9 cellular contexts compared by ENCODE assay signal in the genomic region with DNA sequence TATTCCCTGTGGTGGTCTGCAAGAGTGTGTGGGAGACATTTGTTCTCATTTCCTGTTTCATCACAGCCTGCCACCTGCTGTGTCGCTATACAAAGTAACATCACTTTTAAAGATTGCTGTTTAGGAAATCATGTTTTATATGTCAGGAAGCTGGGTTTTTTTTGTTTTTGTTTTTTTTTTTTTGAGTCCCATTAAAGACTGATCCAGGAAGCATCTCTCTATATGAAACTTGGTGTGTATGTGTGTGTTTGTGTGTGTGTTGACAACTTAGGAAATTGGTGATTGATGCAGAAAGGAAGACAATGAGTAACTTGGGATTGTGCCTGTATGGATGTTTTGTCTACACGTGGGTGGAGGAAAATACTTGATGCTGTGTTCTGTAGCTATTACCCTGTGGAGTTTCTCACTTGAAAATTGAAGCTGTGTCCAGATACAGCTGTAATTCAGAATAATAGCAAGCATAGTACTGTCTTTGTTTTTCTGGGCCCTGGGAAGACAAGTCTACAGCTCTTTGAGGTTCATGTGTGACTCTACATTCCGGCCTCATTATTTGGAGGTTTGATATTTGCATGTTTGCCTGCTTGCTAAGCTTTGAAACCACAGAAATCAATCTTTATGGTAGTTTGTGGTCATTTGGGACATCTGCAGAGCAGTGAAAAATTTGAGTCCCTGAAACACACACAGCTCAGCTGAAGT. TPM values are rescaled to one million over a fixed set of nuclear protein-coding genes. Genes with fewer than 3 reads are reported as not detected.
DNase-seq lines count a peak whose midpoint lies in the region; ATAC-seq, FAIRE-seq and TF ChIP-seq lines count a peak whose summit lies in the region.
"Had no signal": no experiment of that assay in that cellular context is flagged by ENCODE, and none has a peak within 500 bp of the region (broad histone marks: within the 10 kb centered on the region; RNA-seq: fewer than 3 reads in every experiment).

No MANE protein-coding gene starts in this region.

- no peak overlapping the region for H3K4me3 Mint-ChIP-seq in CD14-positive monocyte
- H3K4me3 Mint-ChIP-seq in Caco-2 (ENCODE audit: unreplicated experiment) = no peak overlapping the region

- ATAC-seq in GM21825 (IDR thresholded peaks at IDR 0.05; ENCODE audit: unreplicated experiment) = peak; percentile 85

- intact Hi-C loops in esophagus muscularis mucosa (cut with DNase I) (loop anchor here (5.0 kb wide), 1 partner anchor 39 kb away; no protein-coding TSS in a partner anchor), CD14-positive monocyte (cut with micrococcal nuclease) (no loop called here), Caco-2 (cut with micrococcal nuclease; ENCODE audit: unreplicated experiment) (no loop called here), posterior cingulate gyrus (cut with DNase I) (no loop called here)

- H3K36me3 ChIP-seq in esophagus muscularis mucosa (no peaks in the 10 kb centered on the region), Caco-2 (ENCODE audit: control insufficient read depth, insufficient read depth, low read length) (no peaks in the 10 kb centered on the region)

- in situ Hi-C loops in KBM-7 (cut with MboI; ENCODE audit: low pct_unique_long_range_greater_than_20kb, low sequenced_read_pairs) = no loop called here

- CTCF ChIA-PET in Caco-2 (lab: Charles Lee) = no interaction called here

- no peaks in the 10 kb centered on the region for H3K9me3 ChIP-seq in esophagus muscularis mucosa
- no peaks in the 10 kb centered on the region for H3K9me3 ChIP-seq in Caco-2

- H3K4me1 ChIP-seq in esophagus muscularis mucosa = peaks cover 65 to 83% (median 77%) of the 10 kb centered on the region in 4 donors
- peaks cover 23% of the 10 kb centered on the region for H3K4me1 ChIP-seq in Caco-2

- DNase-seq in GM12891 (ENCODE audit: insufficient read length, low spot score) (peak; percentile 20), KBM-7 (peak; percentile 80), esophagus muscularis mucosa (ENCODE audit: extremely low spot score) (no peak), CD14-positive monocyte (ENCODE audit: low spot score) (no peak), Caco-2 (no peak), posterior cingulate gyrus (no peak)
- DNase-seq in activated CD4-positive, alpha-beta T cell treated with anti-CD3 and anti-CD28 coated beads, Interleukin-2, amount 50 U/mL, for 1 hour = no peak

- FAIRE-seq in GM12891 (lab: Jason Lieb, UNC) = peak; percentile 92

- H3K27ac ChIP-seq in esophagus muscularis mucosa (replicated peaks in 1 of 4) = peak overlapping the region in 3 of 4 donors; percentile 3 to 28 (median 11)

- WGBS in esophagus muscularis mucosa = 36% methylated on average over 3 of the region's 3 CpGs

- no TSS peak for BruUV-seq in Caco-2 (replicated peaks; lab: Mats Ljungman, UMichigan)

- peaks cover 0 to 3% (median 0%) of the 10 kb centered on the region in 3 donors for H3K27me3 Mint-ChIP-seq in CD14-positive monocyte (ENCODE audit: low read depth in 3 of 3)
- H3K27me3 Mint-ChIP-seq in Caco-2 (ENCODE audit: insufficient read depth, unreplicated experiment) = no peaks in the 10 kb centered on the region

- H3K27me3 ChIP-seq in esophagus muscularis mucosa (no peaks in the 10 kb centered on the region), Caco-2 (replicated peaks; ENCODE audit: control insufficient read depth, insufficient read depth, low read length) (no peaks in the 10 kb centered on the region)

- TF ChIP-seq POLR2A in GM12891 (IDR thresholded peaks at IDR 0.05; ENCODE audit: low read depth, low read length) (no peak), esophagus muscularis mucosa (IDR thresholded peaks at IDR 0.05; ENCODE audit: low read depth) (no peak)

- TF ChIP-seq CTCF in esophagus muscularis mucosa (IDR thresholded peaks at IDR 0.05) (no peak), CD14-positive monocyte (IDR thresholded peaks at IDR 0.05) (no peak), Caco-2 (IDR thresholded peaks at IDR 0.05; ENCODE audit: insufficient read depth in 1 of 2, low read depth in 1 of 2, low read length in 1 of 2, severe bottlenecking in 1 of 2, unreplicated experiment in 1 of 2) (no peak)

- POLR2A ChIA-PET in Caco-2 (lab: Charles Lee) = no interaction called here

- no peak overlapping the region for H3K27ac Mint-ChIP-seq in CD14-positive monocyte
- no peak overlapping the region for H3K27ac Mint-ChIP-seq in Caco-2 (ENCODE audit: unreplicated experiment)

- H3K4me3 ChIP-seq in esophagus muscularis mucosa = no peak overlapping the region
- no peak overlapping the region for H3K4me3 ChIP-seq in Caco-2 (ENCODE audit: low read depth, low read length)
- H3K4me3 ChIP-seq: lung had no signal

- TF ChIP-seq EP300 in esophagus muscularis mucosa (IDR thresholded peaks at IDR 0.05) = no peak

- peaks cover 0 to 3% (median 0%) of the 10 kb centered on the region in 7 donors for H3K9me3 Mint-ChIP-seq in CD14-positive monocyte
- no peaks in the 10 kb centered on the region for H3K9me3 Mint-ChIP-seq in Caco-2 (ENCODE audit: unreplicated experiment)

- H3K36me3 Mint-ChIP-seq in CD14-positive monocyte = no peaks in the 10 kb centered on the region
- peaks cover 24% of the 10 kb centered on the region for H3K36me3 Mint-ChIP-seq in Caco-2 (ENCODE audit: insufficient read depth, unreplicated experiment)

- H3K4me1 Mint-ChIP-seq in CD14-positive monocyte = peaks cover 8% of the 10 kb centered on the region
- H3K4me1 Mint-ChIP-seq in Caco-2 (ENCODE audit: low read depth, unreplicated experiment) = peaks cover 30% of the 10 kb centered on the region

TF ChIP-seq in GM12891, 5 proteins besides CTCF, POLR2A, EP300 and RAD21:
- TF ChIP-seq POU2F2 (IDR thresholded peaks at IDR 0.05; ENCODE audit: low read depth, low read length) (peak; percentile 91), TAF1 (IDR thresholded peaks at IDR 0.05; ENCODE audit: low read depth, low read length) (0 out of 2 replicates have a peak, but pooled peaks have one; percentile 19), SPI1 (IDR thresholded peaks at IDR 0.05; ENCODE audit: low read depth, low read length) (peak; percentile 86), POLR2AphosphoS5 (IDR thresholded peaks at IDR 0.05; ENCODE audit: low read depth, low read length) (no peak), PAX5 (IDR thresholded peaks at IDR 0.05; ENCODE audit: insufficient read depth, low read length, severe bottlenecking) (no peak)

RNA-seq across cellular contexts. Expression of gene LAMC1, which starts 47.9 kb away (rescaled TPM):
- polyA plus RNA-seq in GM12891 (2012; ENCODE audit: low read depth, missing spikeins) = 5.3 TPM
- 100 to 1,000 TPM; 387 to 474 (median 408) TPM for total RNA-seq in esophagus muscularis mucosa
- under 1 TPM; 0.34 to 0.95 TPM for polyA plus RNA-seq in CD14-positive monocyte
- total RNA-seq in Caco-2 (2022) = 323 and 350 TPM in 2 replicates

Comparison
In these comparisons a context has a peak if more than half of its experiments do, and no peak if none do; other contexts are left out.
1. DNase-seq: peak in GM12891 (single experiment) and KBM-7 (single experiment); none in esophagus muscularis mucosa (single experiment), CD14-positive monocyte (single experiment), Caco-2 (0 of 2), posterior cingulate gyrus (0 of 10) and activated CD4-positive, alpha-beta T cell treated with anti-CD3 and anti-CD28 coated beads, Interleukin-2, amount 50 U/mL, for 1 hour (single experiment).